In the genomic region with DNA sequence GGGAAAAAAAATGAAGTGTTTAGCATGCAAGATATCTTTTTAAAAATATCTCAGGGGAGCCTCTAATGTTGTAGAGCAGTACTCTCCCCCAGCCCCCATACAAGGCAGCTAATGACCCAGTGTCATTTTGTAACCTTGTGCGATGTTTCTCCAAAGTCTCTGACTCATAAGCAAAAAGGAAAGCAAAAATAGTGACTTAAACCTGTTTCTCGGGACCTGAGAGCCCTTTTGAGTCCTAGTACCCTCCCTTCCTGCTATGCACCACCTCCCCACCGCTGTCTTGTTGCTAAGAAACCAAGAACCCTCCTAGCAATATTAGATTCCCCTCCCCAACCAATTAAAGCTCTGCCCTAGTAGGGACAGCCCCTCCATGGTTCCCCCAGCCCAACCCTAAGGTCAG, we compare ENCODE assay signal across 8 cellular contexts. TPM values are rescaled to one million over a fixed set of nuclear protein-coding genes. Genes with fewer than 3 reads are reported as not detected.
DNase-seq lines count a peak whose midpoint lies in the region; ATAC-seq and TF ChIP-seq lines count a peak whose summit lies in the region.

No MANE protein-coding gene starts in this region.

- intact Hi-C loops in CD8-positive, alpha-beta T cell (cut with DNase I, micrococcal nuclease), result no loop called here

- H3K4me1 Mint-ChIP-seq in CD8-positive, alpha-beta T cell (ENCODE audit: low read depth), result peaks cover 28% of the 10 kb centered on the region
- H3K4me1 Mint-ChIP-seq in stimulated activated effector memory CD8-positive, alpha-beta T cell treated with anti-CD3 and anti-CD28 coated beads, Interleukin-12 subunit alpha, Interleukin-12 subunit beta, amount 100 ng/mL, for 72 hours, result peaks cover 44% of the 10 kb centered on the region

- peak overlapping the region; percentile 76 for H3K27ac Mint-ChIP-seq in CD8-positive, alpha-beta T cell
- peak overlapping the region; percentile 88 for H3K27ac Mint-ChIP-seq in stimulated activated effector memory CD8-positive, alpha-beta T cell treated with anti-CD3 and anti-CD28 coated beads, Interleukin-12 subunit alpha, Interleukin-12 subunit beta, amount 100 ng/mL, for 72 hours

- no peaks in the 10 kb centered on the region for H3K36me3 ChIP-seq in CD8-positive, alpha-beta T cell (ENCODE audit: insufficient read depth, low read length)

- DNase-seq in CD8-positive, alpha-beta T cell, result peak in 1 of 7 experiments; percentile 47
- DNase-seq in amniotic epithelial cell (ENCODE audit: low read depth) (peak; percentile 42), superior temporal gyrus (ENCODE audit: extremely low spot score) (no peak), ecto neural progenitor cell (ENCODE audit: low spot score) (no peak), midbrain (lab: John Stamatoyannopoulos, UW) (no peak)
- DNase-seq in stimulated activated effector memory CD8-positive, alpha-beta T cell treated with anti-CD3 and anti-CD28 coated beads, Interleukin-12 subunit alpha, Interleukin-12 subunit beta, amount 100 ng/mL, for 72 hours (ENCODE audit: low spot score in 2 of 2), result peak in 1 of 2 donors; percentile 81

- no peak overlapping the region for H3K27ac ChIP-seq in CD8-positive, alpha-beta T cell (ENCODE audit: low read depth, low read length)

- no peaks in the 10 kb centered on the region for H3K9me3 Mint-ChIP-seq in CD8-positive, alpha-beta T cell
- no peaks in the 10 kb centered on the region for H3K9me3 Mint-ChIP-seq in stimulated activated effector memory CD8-positive, alpha-beta T cell treated with anti-CD3 and anti-CD28 coated beads, Interleukin-12 subunit alpha, Interleukin-12 subunit beta, amount 100 ng/mL, for 72 hours

- H3K27me3 ChIP-seq in CD8-positive, alpha-beta T cell (ENCODE audit: insufficient read depth, low read length), result no peaks in the 10 kb centered on the region

- H3K36me3 Mint-ChIP-seq in CD8-positive, alpha-beta T cell, result no peaks in the 10 kb centered on the region
- H3K36me3 Mint-ChIP-seq in stimulated activated effector memory CD8-positive, alpha-beta T cell treated with anti-CD3 and anti-CD28 coated beads, Interleukin-12 subunit alpha, Interleukin-12 subunit beta, amount 100 ng/mL, for 72 hours, result no peaks in the 10 kb centered on the region

- H3K4me3 Mint-ChIP-seq in CD8-positive, alpha-beta T cell, result peak overlapping the region; percentile 20
- H3K4me3 Mint-ChIP-seq in stimulated activated effector memory CD8-positive, alpha-beta T cell treated with anti-CD3 and anti-CD28 coated beads, Interleukin-12 subunit alpha, Interleukin-12 subunit beta, amount 100 ng/mL, for 72 hours, result peak overlapping the region; percentile 64

- H3K9me3 ChIP-seq in CD8-positive, alpha-beta T cell (ENCODE audit: low read length), result no peaks in the 10 kb centered on the region

- POLR2A ChIA-PET in CD8-positive, alpha-beta T cell (lab: Charles Lee), result no interaction called here

- no peaks in the 10 kb centered on the region for H3K27me3 Mint-ChIP-seq in CD8-positive, alpha-beta T cell (ENCODE audit: low read depth)

- peaks cover 12% of the 10 kb centered on the region for H3K4me1 ChIP-seq in CD8-positive, alpha-beta T cell (ENCODE audit: insufficient read depth, low read length)

- H3K4me3 ChIP-seq in CD8-positive, alpha-beta T cell (ENCODE audit: low read depth, low read length), result no peak overlapping the region

- peak; percentile 13 for ATAC-seq in CD8-positive, alpha-beta T cell
- ATAC-seq in GM19468 (IDR thresholded peaks at IDR 0.05; ENCODE audit: extremely low read depth, unreplicated experiment) (peak; percentile 63), HG03520 (IDR thresholded peaks at IDR 0.05; ENCODE audit: unreplicated experiment) (peak; percentile 74)
- peak; percentile 85 for ATAC-seq in stimulated activated effector memory CD8-positive, alpha-beta T cell treated with anti-CD3 and anti-CD28 coated beads, Interleukin-12 subunit alpha, Interleukin-12 subunit beta, amount 100 ng/mL, for 72 hours

- CTCF ChIA-PET in CD8-positive, alpha-beta T cell (lab: Charles Lee), result interaction anchor here (1.0 to 1.8 kb wide), 2 partner anchors 9 to 32 kb away, joined by 3 to 5 read pairs; a partner anchor contains a TSS

- no peak for TF ChIP-seq CTCF in CD8-positive, alpha-beta T cell (IDR thresholded peaks at IDR 0.05)

RNA-seq across cellular contexts. Expression of a gene that starts 2.8 kb away (rescaled TPM):
- 1 to 10 TPM; 3.4 to 3.5 TPM for total RNA-seq in CD8-positive, alpha-beta T cell

RNA-seq across cellular contexts. Expression of a gene that starts 21.5 kb away (rescaled TPM):
- total RNA-seq in CD8-positive, alpha-beta T cell, result not detected

RNA-seq across cellular contexts. Expression of a gene that starts 32.4 kb away (rescaled TPM):
- 10 to 100 TPM; 46.4 to 46.9 TPM for total RNA-seq in CD8-positive, alpha-beta T cell

RNA-seq across cellular contexts. Expression of a gene that starts 35.9 kb away (rescaled TPM):
- 10 to 100 TPM; 33.0 to 37.2 TPM for total RNA-seq in CD8-positive, alpha-beta T cell

RNA-seq across cellular contexts. Expression of a gene that starts 42.4 kb away (rescaled TPM):
- not detected for total RNA-seq in CD8-positive, alpha-beta T cell

Comparison
In these comparisons a context has a peak if more than half of its experiments do, and no peak if none do; other contexts are left out.
1. ATAC-seq: peak in every context shown above with its lines; median percentile 85 in stimulated activated effector memory CD8-positive, alpha-beta T cell treated with anti-CD3 and anti-CD28 coated beads, Interleukin-12 subunit alpha, Interleukin-12 subunit beta, amount 100 ng/mL, for 72 hours; 74 in HG03520; 63 in GM19468; 13 in CD8-positive, alpha-beta T cell.